Comparison of ENCODE assay signal across 8 cellular contexts in genomic region chr9:34701769-34702736, GRCh38. TPM values are rescaled to one million over a fixed set of nuclear protein-coding genes. Genes with fewer than 3 reads are reported as not detected.
DNase-seq lines count a peak whose midpoint lies in the region; ATAC-seq and TF ChIP-seq lines count a peak whose summit lies in the region.

No MANE protein-coding gene starts in this region.

- H3K23ac ChIP-seq in IMR-90 (ENCODE audit: low read depth, low read length): no peak overlapping the region

- peak overlapping the region; percentile 5 for H2AK9ac ChIP-seq in IMR-90 (replicated peaks; ENCODE audit: low read depth, low read length, poor library complexity)

- TF ChIP-seq CTCF in AG04449 (IDR thresholded peaks at IDR 0.05; ENCODE audit: insufficient read depth, low read length, missing control alignments): peak; percentile 99
- peak; percentile 99 for TF ChIP-seq CTCF in IMR-90 (conservative IDR thresholded peaks at IDR 0.05; ENCODE audit: low read depth, low read length)
- peak; percentile 99 for TF ChIP-seq CTCF in fibroblast of the aortic adventitia (IDR thresholded peaks at IDR 0.05; ENCODE audit: insufficient read depth, low read length)

- H3K4me1 Mint-ChIP-seq in natural killer cell treated with Interleukin-12 subunit alpha and Interleukin-12 subunit beta and Interleukin-15 and Interleukin-18, amount 100 ng/mL, for 72 hours (ENCODE audit: low read depth in 2 of 2): peaks cover 0 to 9% of the 10 kb centered on the region in 2 donors
- H3K4me1 Mint-ChIP-seq in stimulated activated naive B cell treated with anti-CD40 and anti-IgM and Interleukin-4, amounts not matched to agents 10 μg/mL and 1 μg/mL and 100 μg/mL, for 72 hours: peaks cover 6 to 7% of the 10 kb centered on the region in 2 donors

- H3K56ac ChIP-seq in IMR-90 (ENCODE audit: extremely low read depth, insufficient read depth, low read length): no peak overlapping the region

- no peak overlapping the region for H4K91ac ChIP-seq in IMR-90 (ENCODE audit: insufficient read depth, low read depth, low read length)

- peak overlapping the region; percentile 95 for H2AFZ ChIP-seq in IMR-90 (replicated peaks; ENCODE audit: low read length, poor library complexity)

- WGBS in IMR-90 (ENCODE audit: extremely low coverage in 2 of 2, insufficient read length in 1 of 2), 2 experiments: no CpG with 5 or more reads among the region's 30 CpGs

- peaks cover 13 to 19% of the 10 kb centered on the region in 2 donors for H3K27me3 Mint-ChIP-seq in natural killer cell treated with Interleukin-12 subunit alpha and Interleukin-12 subunit beta and Interleukin-15 and Interleukin-18, amount 100 ng/mL, for 72 hours
- peaks cover 25 to 31% of the 10 kb centered on the region in 2 donors for H3K27me3 Mint-ChIP-seq in stimulated activated naive B cell treated with anti-CD40 and anti-IgM and Interleukin-4, amounts not matched to agents 10 μg/mL and 1 μg/mL and 100 μg/mL, for 72 hours

- H2BK20ac ChIP-seq in IMR-90 (ENCODE audit: low read depth, low read length): no peak overlapping the region

- H3K9me1 ChIP-seq in IMR-90 (ENCODE audit: insufficient read depth, low read length): no peaks in the 10 kb centered on the region

- no peaks in the 10 kb centered on the region for H4K20me1 ChIP-seq in IMR-90 (ENCODE audit: insufficient read depth, low read length)

- H3K4me1 ChIP-seq in IMR-90 (ENCODE audit: control insufficient read depth, insufficient read depth, low read length): no peaks in the 10 kb centered on the region

- no peak overlapping the region for H2AK5ac ChIP-seq in IMR-90 (ENCODE audit: low read depth, low read length)

- no peaks in the 10 kb centered on the region for H3K79me1 ChIP-seq in IMR-90 (ENCODE audit: low read depth in 1 of 2, low read length in 2 of 2)

- DNase-seq in AG04449 (ENCODE audit: low read depth, low spot score) (peak; percentile 16), IMR-90 (peak; percentile 78), RPMI8226 (peak; percentile 71), fibroblast of the aortic adventitia (ENCODE audit: low read depth) (peak; percentile 86)
- peak; percentile 94 for DNase-seq in activated effector memory CD4-positive, alpha-beta T cell treated with anti-CD3 and anti-CD28 coated beads, Interleukin-2, amount 50 U/mL, for 16 hours
- peak; percentile 81 for DNase-seq in natural killer cell treated with Interleukin-12 subunit alpha and Interleukin-12 subunit beta and Interleukin-15 and Interleukin-18, amount 100 ng/mL, for 72 hours (ENCODE audit: low spot score)
- peak; percentile 59 for DNase-seq in stimulated activated naive B cell treated with anti-CD40 and anti-IgM and Interleukin-4, amounts not matched to agents 10 μg/mL and 1 μg/mL and 100 μg/mL, for 72 hours

- no peak overlapping the region for H3K27ac ChIP-seq in IMR-90 (ENCODE audit: insufficient read depth, low read length)

- no TSS peak for BruUV-seq in IMR-90 (replicated peaks; lab: Mats Ljungman, UMichigan)

- peak overlapping the region; percentile 77 for H3K4me3 Mint-ChIP-seq in natural killer cell treated with Interleukin-12 subunit alpha and Interleukin-12 subunit beta and Interleukin-15 and Interleukin-18, amount 100 ng/mL, for 72 hours
- H3K4me3 Mint-ChIP-seq in stimulated activated naive B cell treated with anti-CD40 and anti-IgM and Interleukin-4, amounts not matched to agents 10 μg/mL and 1 μg/mL and 100 μg/mL, for 72 hours: peak overlapping the region; percentile 66 to 79

- no peak overlapping the region for H3K14ac ChIP-seq in IMR-90 (replicated peaks; ENCODE audit: low read depth, low read length)

- H2BK15ac ChIP-seq in IMR-90 (ENCODE audit: low read depth, low read length): no peak overlapping the region

- H3K27me3 ChIP-seq in IMR-90 (ENCODE audit: control insufficient read depth, insufficient read depth, low read length): peaks cover 12% of the 10 kb centered on the region

- intact Hi-C loops in IMR-90 (cut with micrococcal nuclease): loop anchor here (1.0 to 2.0 kb wide), 4 partner anchors 27 to 90 kb away; partner anchors contain the start of genes GALT, RPP25L and SIGMAR1

- POLR2A ChIA-PET in AG04449 (lab: Yijun Ruan, JAX): no interaction called here
- POLR2A ChIA-PET in IMR-90 (lab: Charles Lee; ENCODE audit: unreplicated experiment): no interaction called here

- in situ Hi-C loops in IMR-90 (cut with MboI; ENCODE audit: low sequenced_read_pairs): no loop called here

- CTCF ChIA-PET in AG04449 (lab: Yijun Ruan, JAX): interaction anchor here (0.5 to 8.7 kb wide), 38 partner anchors 12 to 370 kb away, joined by 3 to 163 read pairs (median 4); partner anchors contain the start of genes ARID3C, CCL19, CCL21 and CCL27
- CTCF ChIA-PET in IMR-90 (lab: Yijun Ruan, JAX): interaction anchor here (0.5 to 2.5 kb wide), 25 partner anchors 8 to 909 kb away, joined by 3 to 16 read pairs (median 4); partner anchors contain the start of genes CCL21, DCTN3 and GALT

- no peak overlapping the region for H3K4ac ChIP-seq in IMR-90 (ENCODE audit: low read depth, low read length)

- TF ChIP-seq POLR2A in IMR-90 (IDR thresholded peaks at IDR 0.05; ENCODE audit: low read depth, low read length): no peak

- peak overlapping the region in 1 of 2 donors; percentile 15 for H3K27ac Mint-ChIP-seq in natural killer cell treated with Interleukin-12 subunit alpha and Interleukin-12 subunit beta and Interleukin-15 and Interleukin-18, amount 100 ng/mL, for 72 hours
- H3K27ac Mint-ChIP-seq in stimulated activated naive B cell treated with anti-CD40 and anti-IgM and Interleukin-4, amounts not matched to agents 10 μg/mL and 1 μg/mL and 100 μg/mL, for 72 hours: no peak overlapping the region

- no peaks in the 10 kb centered on the region for H3K36me3 ChIP-seq in IMR-90 (ENCODE audit: control insufficient read depth, insufficient read depth, low read length)

- no peak overlapping the region for H2BK5ac ChIP-seq in IMR-90 (ENCODE audit: low read depth, low read length, poor library complexity, severe bottlenecking)

- H3K4me3 ChIP-seq in AG04449 (ENCODE audit: low read depth, low read length): peak overlapping the region; percentile 62
- peak overlapping the region; percentile 42 for H3K4me3 ChIP-seq in IMR-90 (ENCODE audit: insufficient read depth, low read depth, low read length)
- H3K4me3 ChIP-seq in fibroblast of the aortic adventitia (ENCODE audit: low read depth, low read length): peak overlapping the region; percentile 69

- H4K8ac ChIP-seq in IMR-90 (ENCODE audit: low read depth in 2 of 2, low read length in 2 of 2): peak overlapping the region in 1 of 2 experiments; percentile 16; a peak in 1 of 4 replicates

- H3K18ac ChIP-seq in IMR-90 (ENCODE audit: low read depth, low read length): no peak overlapping the region

- H2BK120ac ChIP-seq in IMR-90 (ENCODE audit: low read depth, low read length): no peak overlapping the region

- no peaks in the 10 kb centered on the region for H3K9me3 ChIP-seq in IMR-90 (ENCODE audit: control insufficient read depth, insufficient read depth, low read length)

- H4K5ac ChIP-seq in IMR-90 (ENCODE audit: low read depth, low read length): no peak overlapping the region

- peak overlapping the region; percentile 91 for H3K4me2 ChIP-seq in IMR-90 (ENCODE audit: low read depth, low read length)

- H3K36me3 Mint-ChIP-seq in natural killer cell treated with Interleukin-12 subunit alpha and Interleukin-12 subunit beta and Interleukin-15 and Interleukin-18, amount 100 ng/mL, for 72 hours: no peaks in the 10 kb centered on the region
- H3K36me3 Mint-ChIP-seq in stimulated activated naive B cell treated with anti-CD40 and anti-IgM and Interleukin-4, amounts not matched to agents 10 μg/mL and 1 μg/mL and 100 μg/mL, for 72 hours: no peaks in the 10 kb centered on the region

- H3K9me3 Mint-ChIP-seq in natural killer cell treated with Interleukin-12 subunit alpha and Interleukin-12 subunit beta and Interleukin-15 and Interleukin-18, amount 100 ng/mL, for 72 hours: no peaks in the 10 kb centered on the region
- no peaks in the 10 kb centered on the region for H3K9me3 Mint-ChIP-seq in stimulated activated naive B cell treated with anti-CD40 and anti-IgM and Interleukin-4, amounts not matched to agents 10 μg/mL and 1 μg/mL and 100 μg/mL, for 72 hours

- peak overlapping the region; percentile 14; the same call in 1 of the 2 replicates for H3K9ac ChIP-seq in IMR-90 (ENCODE audit: low read depth, low read length)

- ATAC-seq in GM18907 (IDR thresholded peaks at IDR 0.05; ENCODE audit: unreplicated experiment) (peak; percentile 68), IMR-90 (ENCODE audit: low read depth) (peak; percentile 94)
- peak; percentile 79 to 85 for ATAC-seq in natural killer cell treated with Interleukin-12 subunit alpha and Interleukin-12 subunit beta and Interleukin-15 and Interleukin-18, amount 100 ng/mL, for 72 hours
- ATAC-seq in stimulated activated naive B cell treated with anti-CD40 and anti-IgM and Interleukin-4, amounts not matched to agents 10 μg/mL and 1 μg/mL and 100 μg/mL, for 72 hours (replicated peaks): peak; percentile 83 to 86

- dilution Hi-C loops in IMR-90 (cut with HindIII; ENCODE audit: low sequenced_read_pairs, unreplicated experiment): no loop called here

- peak; percentile 77 for TF ChIP-seq RAD21 in IMR-90 (IDR thresholded peaks at IDR 0.05; ENCODE audit: low read length)

RNA-seq across cellular contexts. Expression of gene CCL21, which starts 7.9 kb away (rescaled TPM):
- total RNA-seq in IMR-90 (2012; rRNA removed) (not detected in 2 replicates), fibroblast of the aortic adventitia (ENCODE audit: low replicate concordance) (not detected in 2 replicates)
- polyA plus RNA-seq in IMR-90 (2012; rRNA removed): not detected in 2 replicates
- polyA plus RNA-seq in IMR-90 (2012; cell fraction: cytosol; rRNA removed): not detected in 2 replicates
- polyA plus RNA-seq in IMR-90 (2012; cell fraction: nucleus; rRNA removed; ENCODE audit: low replicate concordance): not detected in 2 replicates
- total RNA-seq in natural killer cell treated with Interleukin-12 subunit alpha and Interleukin-12 subunit beta and Interleukin-15 and Interleukin-18, amount 100 ng/mL, for 72 hours: not detected

RNA-seq across cellular contexts. Expression of gene CCL19, which starts 11.0 kb away (rescaled TPM):
- not detected in 2 replicates for total RNA-seq in IMR-90 (2012; rRNA removed)
- polyA plus RNA-seq in IMR-90 (2012; rRNA removed): not detected in 2 replicates
- polyA plus RNA-seq in IMR-90 (2012; cell fraction: cytosol; rRNA removed): not detected in 2 replicates
- not detected in 2 replicates for polyA plus RNA-seq in IMR-90 (2012; cell fraction: nucleus; rRNA removed; ENCODE audit: low replicate concordance)
- not detected in 2 replicates for total RNA-seq in fibroblast of the aortic adventitia (ENCODE audit: low replicate concordance)
- not detected for total RNA-seq in natural killer cell treated with Interleukin-12 subunit alpha and Interleukin-12 subunit beta and Interleukin-15 and Interleukin-18, amount 100 ng/mL, for 72 hours

RNA-seq across cellular contexts. Expression of gene CCL27, which starts 39.6 kb away (rescaled TPM):
- total RNA-seq in IMR-90 (2012; rRNA removed): 0.18 TPM in 1 of 2 replicates, not detected in the other
- polyA plus RNA-seq in IMR-90 (2012; rRNA removed): 0.17 and 0.26 TPM in 2 replicates
- 0.04 TPM in 1 of 2 replicates, not detected in the other for polyA plus RNA-seq in IMR-90 (2012; cell fraction: cytosol; rRNA removed)
- 0.20 and 0.40 TPM in 2 replicates for polyA plus RNA-seq in IMR-90 (2012; cell fraction: nucleus; rRNA removed; ENCODE audit: low replicate concordance)
- not detected in 2 replicates for total RNA-seq in fibroblast of the aortic adventitia (ENCODE audit: low replicate concordance)
- not detected for total RNA-seq in natural killer cell treated with Interleukin-12 subunit alpha and Interleukin-12 subunit beta and Interleukin-15 and Interleukin-18, amount 100 ng/mL, for 72 hours

RNA-seq across cellular contexts. Expression of gene IL11RA, which starts 50.1 kb away (rescaled TPM):
- total RNA-seq in IMR-90 (2012; rRNA removed): 6.9 and 8.2 TPM in 2 replicates
- polyA plus RNA-seq in IMR-90 (2012; rRNA removed): 15.9 and 19.2 TPM in 2 replicates
- polyA plus RNA-seq in IMR-90 (2012; cell fraction: cytosol; rRNA removed): 15.4 and 16.4 TPM in 2 replicates
- 81.4 and 161 TPM in 2 replicates for polyA plus RNA-seq in IMR-90 (2012; cell fraction: nucleus; rRNA removed; ENCODE audit: low replicate concordance)
- total RNA-seq in fibroblast of the aortic adventitia (ENCODE audit: low replicate concordance): 23.8 and 26.7 TPM in 2 replicates
- total RNA-seq in natural killer cell treated with Interleukin-12 subunit alpha and Interleukin-12 subunit beta and Interleukin-15 and Interleukin-18, amount 100 ng/mL, for 72 hours: 10 to 100 TPM in 1 of 2 donors, 1 to 10 TPM in 1; 6.8 to 16.8 TPM

RNA-seq across cellular contexts. Expression of gene GALT, which starts 55.6 kb away (rescaled TPM):
- 12.5 and 15.8 TPM in 2 replicates for total RNA-seq in IMR-90 (2012; rRNA removed)
- polyA plus RNA-seq in IMR-90 (2012; rRNA removed): 34.6 and 36.6 TPM in 2 replicates
- polyA plus RNA-seq in IMR-90 (2012; cell fraction: cytosol; rRNA removed): 17.9 and 19.0 TPM in 2 replicates
- 231 and 346 TPM in 2 replicates for polyA plus RNA-seq in IMR-90 (2012; cell fraction: nucleus; rRNA removed; ENCODE audit: low replicate concordance)
- total RNA-seq in fibroblast of the aortic adventitia (ENCODE audit: low replicate concordance): 22.8 and 26.8 TPM in 2 replicates
- 10 to 100 TPM; 19.4 to 50.2 TPM for total RNA-seq in natural killer cell treated with Interleukin-12 subunit alpha and Interleukin-12 subunit beta and Interleukin-15 and Interleukin-18, amount 100 ng/mL, for 72 hours

Comparison
In these comparisons a context has a peak if more than half of its experiments do, and no peak if none do; other contexts are left out.
1. DNase-seq: peak in every context shown above with its lines; median percentile 94 in activated effector memory CD4-positive, alpha-beta T cell treated with anti-CD3 and anti-CD28 coated beads, Interleukin-2, amount 50 U/mL, for 16 hours; 86 in fibroblast of the aortic adventitia; 81 in natural killer cell treated with Interleukin-12 subunit alpha and Interleukin-12 subunit beta and Interleukin-15 and Interleukin-18, amount 100 ng/mL, for 72 hours; 78 in IMR-90; 71 in RPMI8226; 59 in stimulated activated naive B cell treated with anti-CD40 and anti-IgM and Interleukin-4, amounts not matched to agents 10 μg/mL and 1 μg/mL and 100 μg/mL, for 72 hours; 16 in AG04449.